Comparison of ENCODE assay signal across 8 cellular contexts in genomic region chr2:130797493-130798435, GRCh38.
DNase-seq lines count a peak whose midpoint lies in the region; ATAC-seq and TF ChIP-seq lines count a peak whose summit lies in the region.

No MANE protein-coding gene starts in this region.

- peak; percentile 91 for TF ChIP-seq CTCF in foreskin fibroblast (IDR thresholded peaks at IDR 0.05; ENCODE audit: low read depth, low read length)

- peak; percentile 93 for ATAC-seq in GM21737 (IDR thresholded peaks at IDR 0.05; ENCODE audit: unreplicated experiment)

- H3K4me3 ChIP-seq in foreskin fibroblast (ENCODE audit: low read depth in 1 of 2, low read length in 2 of 2) (peak overlapping the region; percentile 79 to 82), neuron (ENCODE audit: low read length) (peak overlapping the region; percentile 59), stomach smooth muscle (ENCODE audit: low read length in 2 of 2) (peak overlapping the region; percentile 84 to 86)

- H3K27me3 ChIP-seq in neuron (ENCODE audit: insufficient read depth, low read length) (peaks cover 6% of the 10 kb centered on the region), stomach smooth muscle (ENCODE audit: control insufficient read depth in 1 of 2, insufficient read depth in 2 of 2, low read length in 2 of 2) (no peaks in the 10 kb centered on the region)

- H3K9me3 ChIP-seq in neuron (ENCODE audit: low read length) (no peaks in the 10 kb centered on the region), stomach smooth muscle (ENCODE audit: control insufficient read depth in 2 of 2, low read length in 2 of 2) (no peaks in the 10 kb centered on the region)

- peak; percentile 95 for DNase-seq in ELF-1 (ENCODE audit: low read depth, low spot score)
- DNase-seq in KG1 (lab: John Stamatoyannopoulos, UW): peak; percentile 79
- DNase-seq in RPMI8226: peak; percentile 89
- DNase-seq in activated effector memory CD4-positive, alpha-beta T cell treated with Interleukin-2 at 50 U/mL for 16 hours: peak; percentile 84
- DNase-seq in foreskin fibroblast: peak; percentile 75 to 93

- H3K27ac ChIP-seq in stomach smooth muscle (ENCODE audit: low read length): peak overlapping the region; percentile 87

- no peaks in the 10 kb centered on the region for H3K36me3 ChIP-seq in neuron (ENCODE audit: insufficient read depth, low read length)
- H3K36me3 ChIP-seq in stomach smooth muscle (ENCODE audit: control insufficient read depth in 2 of 2, insufficient read depth in 2 of 2, low read length in 2 of 2): no peaks in the 10 kb centered on the region

- peak overlapping the region; percentile 88 to 89 for H3K9ac ChIP-seq in stomach smooth muscle (ENCODE audit: low read length in 2 of 2)

- no peaks in the 10 kb centered on the region for H3K4me1 ChIP-seq in neuron (ENCODE audit: insufficient read depth, low read length)
- H3K4me1 ChIP-seq in stomach smooth muscle (ENCODE audit: control insufficient read depth, insufficient read depth, low read length): peaks cover 20% of the 10 kb centered on the region

- peak overlapping the region; percentile 100 for H2AFZ ChIP-seq in neuron (ENCODE audit: low read depth, low read length)

Comparison
In these comparisons a context has a peak if more than half of its experiments do, and no peak if none do; other contexts are left out.
1. Peak in every context shown above with its lines: DNase-seq, ATAC-seq, H3K4me3 ChIP-seq and H3K27ac ChIP-seq.